In the genomic region with DNA sequence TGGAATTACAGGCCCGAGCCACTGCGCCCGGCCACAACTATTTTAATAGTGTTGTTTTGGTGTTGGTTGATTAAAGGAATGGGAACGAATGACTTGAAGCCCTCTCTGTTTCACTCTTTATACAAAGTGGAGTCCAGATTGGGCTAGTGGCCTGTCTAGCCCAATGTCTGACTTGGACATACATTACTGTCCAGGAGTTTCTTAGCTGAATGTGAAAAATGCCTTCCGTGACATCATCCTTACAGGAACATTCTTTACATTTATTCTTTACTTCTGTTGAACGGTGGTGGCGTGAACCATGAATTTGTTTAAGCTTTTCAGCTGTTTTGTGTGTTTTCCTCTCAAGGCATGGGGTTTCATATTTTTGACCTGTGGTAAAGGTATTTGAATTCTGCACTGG, we compare ENCODE assay signal across 1 cellular context.
TF ChIP-seq lines count a peak whose summit lies in the region.

No MANE protein-coding gene starts in this region.

TF ChIP-seq in HepG2, 621 proteins besides CTCF, POLR2A, EP300 and RAD21:
- TF ChIP-seq, protein P1, sequence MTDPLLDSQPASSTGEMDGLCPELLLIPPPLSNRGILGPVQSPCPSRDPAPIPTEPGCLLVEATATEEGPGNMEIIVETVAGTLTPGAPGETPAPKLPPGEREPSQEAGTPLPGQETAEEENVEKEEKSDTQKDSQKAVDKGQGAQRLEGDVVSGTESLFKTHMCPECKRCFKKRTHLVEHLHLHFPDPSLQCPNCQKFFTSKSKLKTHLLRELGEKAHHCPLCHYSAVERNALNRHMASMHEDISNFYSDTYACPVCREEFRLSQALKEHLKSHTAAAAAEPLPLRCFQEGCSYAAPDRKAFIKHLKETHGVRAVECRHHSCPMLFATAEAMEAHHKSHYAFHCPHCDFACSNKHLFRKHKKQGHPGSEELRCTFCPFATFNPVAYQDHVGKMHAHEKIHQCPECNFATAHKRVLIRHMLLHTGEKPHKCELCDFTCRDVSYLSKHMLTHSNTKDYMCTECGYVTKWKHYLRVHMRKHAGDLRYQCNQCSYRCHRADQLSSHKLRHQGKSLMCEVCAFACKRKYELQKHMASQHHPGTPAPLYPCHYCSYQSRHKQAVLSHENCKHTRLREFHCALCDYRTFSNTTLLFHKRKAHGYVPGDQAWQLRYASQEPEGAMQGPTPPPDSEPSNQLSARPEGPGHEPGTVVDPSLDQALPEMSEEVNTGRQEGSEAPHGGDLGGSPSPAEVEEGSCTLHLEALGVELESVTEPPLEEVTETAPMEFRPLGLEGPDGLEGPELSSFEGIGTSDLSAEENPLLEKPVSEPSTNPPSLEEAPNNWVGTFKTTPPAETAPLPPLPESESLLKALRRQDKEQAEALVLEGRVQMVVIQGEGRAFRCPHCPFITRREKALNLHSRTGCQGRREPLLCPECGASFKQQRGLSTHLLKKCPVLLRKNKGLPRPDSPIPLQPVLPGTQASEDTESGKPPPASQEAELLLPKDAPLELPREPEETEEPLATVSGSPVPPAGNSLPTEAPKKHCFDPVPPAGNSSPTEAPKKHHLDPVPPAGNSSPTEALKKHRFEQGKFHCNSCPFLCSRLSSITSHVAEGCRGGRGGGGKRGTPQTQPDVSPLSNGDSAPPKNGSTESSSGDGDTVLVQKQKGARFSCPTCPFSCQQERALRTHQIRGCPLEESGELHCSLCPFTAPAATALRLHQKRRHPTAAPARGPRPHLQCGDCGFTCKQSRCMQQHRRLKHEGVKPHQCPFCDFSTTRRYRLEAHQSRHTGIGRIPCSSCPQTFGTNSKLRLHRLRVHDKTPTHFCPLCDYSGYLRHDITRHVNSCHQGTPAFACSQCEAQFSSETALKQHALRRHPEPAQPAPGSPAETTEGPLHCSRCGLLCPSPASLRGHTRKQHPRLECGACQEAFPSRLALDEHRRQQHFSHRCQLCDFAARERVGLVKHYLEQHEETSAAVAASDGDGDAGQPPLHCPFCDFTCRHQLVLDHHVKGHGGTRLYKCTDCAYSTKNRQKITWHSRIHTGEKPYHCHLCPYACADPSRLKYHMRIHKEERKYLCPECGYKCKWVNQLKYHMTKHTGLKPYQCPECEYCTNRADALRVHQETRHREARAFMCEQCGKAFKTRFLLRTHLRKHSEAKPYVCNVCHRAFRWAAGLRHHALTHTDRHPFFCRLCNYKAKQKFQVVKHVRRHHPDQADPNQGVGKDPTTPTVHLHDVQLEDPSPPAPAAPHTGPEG (CRISPR knock-in tag; IDR thresholded peaks at IDR 0.05): no peak
- TF ChIP-seq ZNF563 (CRISPR knock-in tag; IDR thresholded peaks at IDR 0.05) (no peak), ATF7-NPFF (CRISPR knock-in tag; IDR thresholded peaks at IDR 0.05; ENCODE audit: low read depth) (no peak), KMT2B (CRISPR knock-in tag; IDR thresholded peaks at IDR 0.05) (no peak), ZNF17 (CRISPR knock-in tag; IDR thresholded peaks at IDR 0.05) (no peak), MTERF4 (CRISPR knock-in tag; IDR thresholded peaks at IDR 0.05) (no peak), CHD2 (IDR thresholded peaks at IDR 0.05; ENCODE audit: low read depth, low read length) (no peak), RCOR2 (CRISPR knock-in tag; IDR thresholded peaks at IDR 0.05) (no peak), ZNF749 (CRISPR knock-in tag; IDR thresholded peaks at IDR 0.05; ENCODE audit: borderline replicate concordance) (no peak)
TF ChIP-seq in HepG2: peak in this region for 0.
